Comparison of ENCODE assay signal across 20 cellular contexts in the genomic region with DNA sequence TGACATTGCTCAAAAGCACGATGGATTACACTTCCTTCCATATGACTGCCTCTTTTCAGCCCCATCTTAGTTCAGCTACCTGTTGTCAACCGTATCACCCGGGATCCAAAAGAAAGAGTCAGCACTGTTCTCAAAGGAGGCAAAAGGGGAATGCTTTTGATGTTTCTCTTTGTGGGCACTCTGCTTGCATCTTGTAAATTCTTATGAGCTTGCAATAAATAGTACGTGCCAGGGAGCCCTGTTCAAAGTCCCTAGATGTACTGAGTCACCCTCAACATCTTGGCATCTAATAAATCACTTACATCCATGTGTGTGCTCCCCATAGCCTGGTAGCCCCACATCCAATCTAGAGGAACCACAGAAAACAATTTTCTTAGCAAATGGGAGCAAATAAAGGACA.
DNase-seq lines count a peak whose midpoint lies in the region; ATAC-seq, FAIRE-seq and TF ChIP-seq lines count a peak whose summit lies in the region.
"Had no signal": no experiment of that assay in that cellular context is flagged by ENCODE, and none has a peak within 500 bp of the region (broad histone marks: within the 10 kb centered on the region; RNA-seq: fewer than 3 reads in every experiment).

No MANE protein-coding gene starts in this region.

- POLR2A ChIA-PET in PC-3 (lab: Charles Lee; ENCODE audit: unreplicated experiment), result no interaction called here

- DNase-seq in SW480 (ENCODE audit: low spot score), result peak; percentile 52
- DNase-seq in urothelium cell line (ENCODE audit: low spot score), result peak; percentile 7
- DNase-seq in PC-3, result no peak
- no peak for DNase-seq in inferior parietal cortex (ENCODE audit: extremely low spot score)
- DNase-seq: C1 segment of cervical spinal cord; Calu3; CD4-positive, alpha-beta memory T cell; COR-L47; DMS53; DMS79 treated with DMSO at 0.1 percent for 48 hours; GF-D8; GOT3; HFFc6 had no signal

- no peaks in the 10 kb centered on the region for H3F3A ChIP-seq in PC-3 (ENCODE audit: low read length, unreplicated experiment)

- no peak overlapping the region for H2AFZ ChIP-seq in PC-3 (ENCODE audit: low read length)

- 0 out of 22 replicates have a peak, but pooled peaks cover 0 to 7% (median 0%) of the 10 kb centered on the region in 11 experiments for H3K27me3 ChIP-seq in BLaER1 treated with 17β-estradiol and CSF1 and Interleukin-3, amounts not matched to agents 10 nM and 100 nM
- H3K27me3 ChIP-seq in PC-3 (ENCODE audit: low read length), result peaks cover 15% of the 10 kb centered on the region

- no peaks in the 10 kb centered on the region for H3K79me2 ChIP-seq in PC-3 (ENCODE audit: low read length)

- TF ChIP-seq CTCF in PC-3 (conservative IDR thresholded peaks at IDR 0.05; ENCODE audit: low read depth, low read length), result no peak

- H3K36me3 ChIP-seq in BLaER1 treated with 17β-estradiol and CSF1 and Interleukin-3, amounts not matched to agents 10 nM and 100 nM, result peaks cover 0 to 20% (median 11%) of the 10 kb centered on the region in 11 experiments; a peak in 8 of 22 replicates
- no peaks in the 10 kb centered on the region for H3K36me3 ChIP-seq in PC-3 (ENCODE audit: low read depth, low read length)
- H3K36me3 ChIP-seq: HAP-1 had no signal

- H3K9ac ChIP-seq in BLaER1 treated with 17β-estradiol and CSF1 and Interleukin-3, amounts not matched to agents 10 nM and 100 nM, result no peak overlapping the region
- no peak overlapping the region for H3K9ac ChIP-seq in PC-3 (ENCODE audit: low read length)

- no peaks in the 10 kb centered on the region for H4K20me1 ChIP-seq in BLaER1 treated with 17β-estradiol and CSF1 and Interleukin-3, amounts not matched to agents 10 nM and 100 nM
- H4K20me1 ChIP-seq in PC-3 (ENCODE audit: low read length), result no peaks in the 10 kb centered on the region

- ATAC-seq in PC-3 (no peak), GM19324 (IDR thresholded peaks at IDR 0.05; ENCODE audit: low FRiP score, unreplicated experiment) (no peak)

- no peaks in the 10 kb centered on the region for H3K9me2 ChIP-seq in PC-3 (replicated peaks; ENCODE audit: low read length)

- CTCF ChIA-PET in PC-3 (lab: Charles Lee), result no interaction called here

- H3K4me2 ChIP-seq in BLaER1 treated with 17β-estradiol and CSF1 and Interleukin-3, amounts not matched to agents 10 nM and 100 nM, result no peak overlapping the region
- H3K4me2 ChIP-seq in PC-3 (ENCODE audit: low read length), result no peak overlapping the region

- peaks cover 75 to 86% (median 78%) of the 10 kb centered on the region in 11 experiments for H3K9me3 ChIP-seq in BLaER1 treated with 17β-estradiol and CSF1 and Interleukin-3, amounts not matched to agents 10 nM and 100 nM (replicated peaks in 1 of 11)
- H3K9me3 ChIP-seq in PC-3 (ENCODE audit: low read length), result no peaks in the 10 kb centered on the region
- H3K9me3 ChIP-seq: HAP-1 had no signal

- FAIRE-seq in urothelium cell line (lab: Jason Lieb, UNC), result no peak
- FAIRE-seq: A204.1, GM12891, GM18507, H54 had no signal

- peaks cover 15 to 51% (median 28%) of the 10 kb centered on the region in 10 experiments for H3K4me1 ChIP-seq in BLaER1 treated with 17β-estradiol and CSF1 and Interleukin-3, amounts not matched to agents 10 nM and 100 nM
- H3K4me1 ChIP-seq in PC-3 (ENCODE audit: insufficient read depth, low read length), result no peaks in the 10 kb centered on the region
- H3K4me1 ChIP-seq: HAP-1 had no signal

- peak overlapping the region; percentile 11 to 39 (median 30); a peak in 13 of 20 replicates for H3K4me3 ChIP-seq in BLaER1 treated with 17β-estradiol and CSF1 and Interleukin-3, amounts not matched to agents 10 nM and 100 nM
- H3K4me3 ChIP-seq in PC-3 (ENCODE audit: low read length), result no peak overlapping the region
- H3K4me3 ChIP-seq: HAP-1 had no signal

- BruUV-seq in PC-3 (replicated peaks; lab: Mats Ljungman, UMichigan), result no TSS peak

- H3K27ac ChIP-seq in BLaER1 treated with 17β-estradiol and CSF1 and Interleukin-3, amounts not matched to agents 10 nM and 100 nM, result no peak overlapping the region
- H3K27ac ChIP-seq in PC-3 (ENCODE audit: low read length), result no peak overlapping the region

- intact Hi-C loops in PC-3 (cut with micrococcal nuclease), result no loop called here

Comparison
In these comparisons a context has a peak if more than half of its experiments do, and no peak if none do; other contexts are left out.
1. DNase-seq: peak in SW480 (single experiment) and urothelium cell line (single experiment); none in PC-3 (single experiment) and inferior parietal cortex (single experiment).